In the genomic region with DNA sequence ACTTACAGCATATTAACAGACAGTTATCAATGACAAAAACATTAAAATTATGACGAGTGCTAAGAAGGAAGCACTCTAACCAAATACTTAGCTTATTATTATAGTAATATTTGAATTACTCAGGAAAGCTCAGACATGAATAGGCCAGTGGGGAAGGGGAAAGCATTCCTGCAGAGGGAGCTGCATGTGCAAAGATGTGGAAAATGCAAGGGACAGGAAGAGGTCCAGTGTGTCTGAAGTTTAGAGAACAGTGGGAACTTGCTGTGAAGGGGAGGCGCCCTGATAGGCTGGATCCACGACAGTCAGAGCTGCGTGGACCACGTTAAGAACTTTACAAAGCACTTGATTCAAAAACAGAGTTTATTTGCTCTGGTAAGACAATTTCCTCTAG, we compare ENCODE assay signal across 11 cellular contexts. TPM values are rescaled to one million over a fixed set of nuclear protein-coding genes. Genes with fewer than 3 reads are reported as not detected.
DNase-seq lines count a peak whose midpoint lies in the region; ATAC-seq and TF ChIP-seq lines count a peak whose summit lies in the region.
"Had no signal": no experiment of that assay in that cellular context is flagged by ENCODE, and none has a peak within 500 bp of the region (broad histone marks: within the 10 kb centered on the region; RNA-seq: fewer than 3 reads in every experiment).

No MANE protein-coding gene starts in this region.

- intact Hi-C loops in A673 (cut with micrococcal nuclease; ENCODE audit: unreplicated experiment) = loop anchor here (10.0 kb wide), 1 partner anchor 179 kb away; the partner anchor contains the start of gene USF3
- intact Hi-C loops in ascending aorta (cut with DNase I) = loop anchor here (10.0 kb wide), 1 partner anchor 539 kb away; the partner anchor contains the start of genes CCDC191 and QTRT2

- H3K36me3 ChIP-seq in A673 (ENCODE audit: insufficient read depth, low read length, poor library complexity, severe bottlenecking) = no peaks in the 10 kb centered on the region
- H3K36me3 ChIP-seq in ES-I3 (ENCODE audit: insufficient read depth, low read length) = no peaks in the 10 kb centered on the region
- no peaks in the 10 kb centered on the region for H3K36me3 ChIP-seq in ascending aorta

- in situ Hi-C loops in SK-MEL-5 (cut with HindIII; ENCODE audit: low pct_unique_long_range_greater_than_20kb, low sequenced_read_pairs) = no loop called here

- H3K9ac ChIP-seq in ES-I3 (ENCODE audit: low read depth, low read length) = peak overlapping the region; percentile 69; the same call in 1 of the 2 replicates

- POLR2A ChIA-PET in A673 (lab: Charles Lee; ENCODE audit: low non-redundant PET) = no interaction called here

- DNase-seq in A673 (ENCODE audit: low spot score) = peak; percentile 37
- DNase-seq in SK-MEL-5 (ENCODE audit: low read depth, low spot score) = peak; percentile 71
- DNase-seq in left kidney (ENCODE audit: low read depth, low spot score) = peak; percentile 42
- no peak for DNase-seq in middle frontal gyrus (ENCODE audit: extremely low spot score, low spot score)
- no peak for DNase-seq in ascending aorta (ENCODE audit: low spot score in 2 of 2)
- DNase-seq: activated CD8-positive, alpha-beta memory T cell treated with anti-CD3 and anti-CD28 coated beads for 24 hours; NCI-H2029 had no signal

- peak overlapping the region; percentile 77 for H3K4me3 ChIP-seq in A673 (ENCODE audit: low read depth, low read length, poor library complexity, severe bottlenecking)
- H3K4me3 ChIP-seq in ascending aorta = peak overlapping the region in 1 of 2 donors; percentile 84

- H3K27me3 ChIP-seq in A673 (replicated peaks; ENCODE audit: insufficient read depth, low read depth, low read length, poor library complexity) (no peaks in the 10 kb centered on the region), ascending aorta (no peaks in the 10 kb centered on the region)

- H3K9me3 ChIP-seq in A673 (ENCODE audit: low read depth, low read length, poor library complexity, severe bottlenecking) = peaks cover 3% of the 10 kb centered on the region
- H3K9me3 ChIP-seq in ES-I3 (ENCODE audit: control insufficient read depth, insufficient read depth, low read length) = no peaks in the 10 kb centered on the region
- no peaks in the 10 kb centered on the region for H3K9me3 ChIP-seq in ascending aorta

- CTCF ChIA-PET in A673 (lab: Charles Lee) = interaction anchor here (1.5 kb wide), 1 partner anchor 62 kb away, joined by 9 read pairs; no protein-coding TSS in a partner anchor

- H3K27ac ChIP-seq in A673 (ENCODE audit: low read depth, low read length, poor library complexity, severe bottlenecking) (peak overlapping the region; percentile 75), ascending aorta (no peak overlapping the region)

- no peak for ATAC-seq in HG03521 (IDR thresholded peaks at IDR 0.05; ENCODE audit: unreplicated experiment)
- ATAC-seq in GM21619 (IDR thresholded peaks at IDR 0.05; ENCODE audit: unreplicated experiment) = no peak

- BruUV-seq in A673 (replicated peaks; lab: Mats Ljungman, UMichigan) = no TSS peak

- H3K4me1 ChIP-seq in A673 (ENCODE audit: insufficient read depth, low read length, poor library complexity, severe bottlenecking) (peaks cover 3% of the 10 kb centered on the region), ES-I3 (ENCODE audit: insufficient read depth, low read length) (peaks cover 6% of the 10 kb centered on the region; the same call in 1 of the 2 replicates), ascending aorta (no peaks in the 10 kb centered on the region)

- TF ChIP-seq CTCF in A673 (conservative IDR thresholded peaks at IDR 0.05; ENCODE audit: low read depth, low read length) = peak; percentile 39; the same call in 1 of the 2 replicates
- no peak for TF ChIP-seq CTCF in ascending aorta (IDR thresholded peaks at IDR 0.05)

RNA-seq across cellular contexts. Expression of gene SPICE1, which starts 1.2 kb away (rescaled TPM):
- 24.8 and 27.9 TPM in 2 replicates for total RNA-seq in A673 (2021)
- 9.2 and 15.8 TPM in 2 replicates for total RNA-seq in SK-MEL-5 (2014; rRNA removed; shearing (Covaris generic))
- polyA plus RNA-seq in SK-MEL-5 (2015; cell fraction: cytosol; rRNA removed) = 7.2 and 11.9 TPM in 2 replicates
- polyA plus RNA-seq in SK-MEL-5 (2015; cell fraction: nucleus; rRNA removed) = 30.7 and 33.9 TPM in 2 replicates
- total RNA-seq in ascending aorta = 12.8 TPM

RNA-seq across cellular contexts. Expression of gene SIDT1, which starts 16.2 kb away (rescaled TPM):
- total RNA-seq in A673 (2021) = not detected in 2 replicates
- total RNA-seq in SK-MEL-5 (2014; rRNA removed; shearing (Covaris generic)) = 0.05 and 0.13 TPM in 2 replicates
- 0.05 and 0.06 TPM in 2 replicates for polyA plus RNA-seq in SK-MEL-5 (2015; cell fraction: cytosol; rRNA removed)
- not detected in 2 replicates for polyA plus RNA-seq in SK-MEL-5 (2015; cell fraction: nucleus; rRNA removed)
- total RNA-seq in ascending aorta = not detected
- total RNA-seq: lung microvascular endothelial cell had no signal

Comparison
In these comparisons a context has a peak if more than half of its experiments do, and no peak if none do; other contexts are left out.
1. DNase-seq: peak in A673 (single experiment), SK-MEL-5 (single experiment) and left kidney (single experiment); none in middle frontal gyrus (single experiment) and ascending aorta (0 of 2).